In genomic region chr10:23192396-23192740, GRCh38 we compare ENCODE assay signal across 1 cellular context.
A peak's percentile ranks its signal among the peaks of the same experiment; 100 is the strongest.
TF ChIP-seq lines count a peak whose summit lies in the region.

No MANE protein-coding gene starts in this region.

TF ChIP-seq in HEK293, 187 proteins besides CTCF, POLR2A, EP300 and RAD21 (continued from another document):
- TF ChIP-seq ZNF777 (tag by site-specific recombination; IDR thresholded peaks at IDR 0.05; ENCODE audit: borderline replicate concordance) = peak; percentile 82; the same call in 1 of the 2 replicates
